Comparison of ENCODE assay signal across 1 cellular context in the genomic region with DNA sequence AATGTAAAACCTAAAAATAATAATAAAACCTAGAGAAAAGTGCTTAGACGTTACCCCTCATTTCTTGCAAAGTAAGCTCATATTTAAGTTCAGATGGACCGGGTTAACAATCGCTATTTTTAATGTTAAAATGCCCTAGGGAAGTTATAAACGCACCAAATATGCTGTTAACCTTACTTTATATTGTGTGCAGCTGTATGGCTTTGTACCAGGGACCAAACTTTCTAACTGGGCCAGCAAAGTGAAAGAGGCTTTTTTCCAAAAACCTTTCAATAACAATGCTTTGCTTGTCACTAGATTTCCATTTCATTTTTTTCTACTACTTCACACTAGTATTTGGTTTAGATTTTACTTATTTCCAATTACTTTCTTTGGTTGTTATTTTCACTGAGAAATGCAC.
TF ChIP-seq lines count a peak whose summit lies in the region.

No MANE protein-coding gene starts in this region.

TF ChIP-seq in K562, 482 proteins besides CTCF, POLR2A, EP300 and RAD21 (continued from another document):
- TF ChIP-seq ZNF318 (IDR thresholded peaks at IDR 0.05; ENCODE audit: borderline replicate concordance in 1 of 2, low read depth in 1 of 2) (no peak), LCOR (CRISPR knock-in tag; IDR thresholded peaks at IDR 0.05) (no peak), TRIM28 (IDR thresholded peaks at IDR 0.05) (no peak), POLR2AphosphoS5 (IDR thresholded peaks at IDR 0.05; ENCODE audit: control insufficient read depth, insufficient read depth, low read depth, low read length) (no peak), ZNF444 (CRISPR knock-in tag; IDR thresholded peaks at IDR 0.05) (no peak)
